In genomic region chr12:13195848-13196301, GRCh38 we compare ENCODE assay signal across 9 cellular contexts. TPM values are rescaled to one million over a fixed set of nuclear protein-coding genes. Genes with fewer than 3 reads are reported as not detected.
A peak's percentile ranks its signal among the peaks of the same experiment; 100 is the strongest.
DNase-seq lines count a peak whose midpoint lies in the region; ATAC-seq and TF ChIP-seq lines count a peak whose summit lies in the region.
"Had no signal": no experiment of that assay in that cellular context is flagged by ENCODE, and none has a peak within 500 bp of the region (broad histone marks: within the 10 kb centered on the region; RNA-seq: fewer than 3 reads in every experiment).

No MANE protein-coding gene starts in this region.

- no peak for TF ChIP-seq CTCF in smooth muscle cell (IDR thresholded peaks at IDR 0.05; ENCODE audit: borderline replicate concordance, insufficient read depth, poor library complexity, severe bottlenecking)

- H3K27ac Mint-ChIP-seq in activated T-helper 17 cell treated with anti-CD3 and anti-CD28 coated beads, Interleukin-2, amount 50 U/mL, for 72 hours: peak overlapping the region; percentile 91

- intact Hi-C loops in left cardiac atrium (cut with DNase I) (loop anchor here in 1 of 2 donors (2.0 kb wide), 1 partner anchor 97 kb away; no protein-coding TSS in a partner anchor), posterior cingulate gyrus (cut with DNase I) (no loop called here)

- H3K9me3 ChIP-seq in smooth muscle cell (replicated peaks; ENCODE audit: low read depth): no peaks in the 10 kb centered on the region

- no peaks in the 10 kb centered on the region for H3K27me3 ChIP-seq in smooth muscle cell (ENCODE audit: low read depth)

- H2AFZ ChIP-seq in smooth muscle cell (ENCODE audit: low read depth): no peak overlapping the region

- H3K4me1 ChIP-seq in smooth muscle cell (ENCODE audit: low read depth): peaks cover 34% of the 10 kb centered on the region

- peaks cover 17% of the 10 kb centered on the region for H3K4me1 Mint-ChIP-seq in activated T-helper 17 cell treated with anti-CD3 and anti-CD28 coated beads, Interleukin-2, amount 50 U/mL, for 72 hours

- H3K4me2 ChIP-seq in smooth muscle cell: peak overlapping the region; percentile 72

- ATAC-seq in GM18909 (IDR thresholded peaks at IDR 0.05; ENCODE audit: poor library complexity, unreplicated experiment) (peak; percentile 3), left cardiac atrium (peak; percentile 7 to 43)
- ATAC-seq in activated T-helper 17 cell treated with anti-CD3 and anti-CD28 coated beads, Interleukin-2, amount 50 U/mL, for 72 hours (replicated peaks): no peak

- peak overlapping the region; percentile 98 for H3K27ac ChIP-seq in smooth muscle cell (ENCODE audit: low read depth)

- H3F3A ChIP-seq in smooth muscle cell (ENCODE audit: low read depth): peaks cover 19% of the 10 kb centered on the region

- H3K4me3 ChIP-seq in smooth muscle cell: no peak overlapping the region

- peak overlapping the region; percentile 77 for H3K4me3 Mint-ChIP-seq in activated T-helper 17 cell treated with anti-CD3 and anti-CD28 coated beads, Interleukin-2, amount 50 U/mL, for 72 hours

- no peak for DNase-seq in left cardiac atrium
- DNase-seq in smooth muscle cell (lab: John Stamatoyannopoulos, UW; ENCODE audit: unreplicated experiment): no peak
- no peak for DNase-seq in NCI-H1694 treated with DMSO at 0.1 percent for 48 hours (lab: John Stamatoyannopoulos, UW)
- DNase-seq in posterior cingulate gyrus: no peak
- no peak for DNase-seq in activated gamma-delta T cell treated with Interleukin-2 at 50 U/mL for 16 hours
- no peak for DNase-seq in stimulated activated CD4-positive, alpha-beta T cell treated with anti-CD3 and anti-CD28 coated beads, Interleukin-4, amount 100 ng/mL, for 4 hours
- DNase-seq: NCI-H82 had no signal

- peaks cover 8% of the 10 kb centered on the region for H3K36me3 Mint-ChIP-seq in activated T-helper 17 cell treated with anti-CD3 and anti-CD28 coated beads, Interleukin-2, amount 50 U/mL, for 72 hours (ENCODE audit: low read depth)

- peaks cover 6% of the 10 kb centered on the region for H3K79me2 ChIP-seq in smooth muscle cell (ENCODE audit: low read depth)

- H3K9me3 Mint-ChIP-seq in activated T-helper 17 cell treated with anti-CD3 and anti-CD28 coated beads, Interleukin-2, amount 50 U/mL, for 72 hours: no peaks in the 10 kb centered on the region

- no peaks in the 10 kb centered on the region for H4K20me1 ChIP-seq in smooth muscle cell (ENCODE audit: low read depth)

- H3K36me3 ChIP-seq in smooth muscle cell (ENCODE audit: low read depth): no peaks in the 10 kb centered on the region

- 16% methylated on average over 2 of the region's 2 CpGs for WGBS in smooth muscle cell (ENCODE audit: low lambda C conversion rate)

- peak overlapping the region; percentile 92 for H3K9ac ChIP-seq in smooth muscle cell (ENCODE audit: low read depth)

- H3K27me3 Mint-ChIP-seq in activated T-helper 17 cell treated with anti-CD3 and anti-CD28 coated beads, Interleukin-2, amount 50 U/mL, for 72 hours: no peaks in the 10 kb centered on the region

RNA-seq across cellular contexts. Expression of gene EMP1, which starts 0.7 kb away (rescaled TPM):
- total RNA-seq in activated T-helper 17 cell treated with anti-CD3 and anti-CD28 coated beads, Interleukin-2, amount 50 U/mL, for 72 hours: 10 to 100 TPM; 36.7 to 60.2 TPM
- total RNA-seq in left cardiac atrium (100 to 1,000 TPM; 304 to 477 TPM), smooth muscle cell (52.0 and 53.0 TPM in 2 replicates)
- 13.2 and 34.8 TPM in 2 replicates for polyA plus RNA-seq in smooth muscle cell
